In the genomic region with DNA sequence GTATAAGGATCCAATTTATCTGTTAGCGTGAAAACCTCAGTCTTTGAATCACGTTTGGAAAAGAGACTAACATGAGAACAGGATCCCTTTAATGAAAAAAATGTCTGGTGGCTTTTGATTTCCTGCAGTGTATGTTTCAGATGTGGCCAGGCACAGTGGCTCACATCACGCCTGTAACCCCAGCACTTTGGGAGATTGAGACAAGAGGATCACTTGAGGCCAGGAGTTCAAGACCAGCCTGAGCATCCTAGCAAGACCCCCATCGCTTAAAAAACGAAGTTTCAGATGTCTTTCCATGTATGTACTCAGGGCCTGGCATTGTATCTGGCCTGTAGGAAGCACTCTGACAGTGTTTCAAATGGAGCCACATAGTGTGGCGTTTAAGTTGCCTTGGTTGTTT, we compare ENCODE assay signal across 9 cellular contexts.
DNase-seq lines count a peak whose midpoint lies in the region; ATAC-seq and TF ChIP-seq lines count a peak whose summit lies in the region.
"Had no signal": no experiment of that assay in that cellular context is flagged by ENCODE, and none has a peak within 500 bp of the region (broad histone marks: within the 10 kb centered on the region; RNA-seq: fewer than 3 reads in every experiment).

No MANE protein-coding gene starts in this region.

- no peaks in the 10 kb centered on the region for H3K9me3 Mint-ChIP-seq in T-helper 2 cell treated with Interferon-gamma antibody and Interleukin-4, amounts not matched to agents 5 μg/mL and 100 μg/mL, for 36 hours

- no peak for DNase-seq in heart right ventricle
- DNase-seq in cardiac septum (ENCODE audit: low spot score), result no peak
- no peak for DNase-seq in T-helper 2 cell treated with Interferon-gamma antibody and Interleukin-4, amounts not matched to agents 5 μg/mL and 100 μg/mL, for 36 hours (ENCODE audit: low spot score)
- DNase-seq in lower lobe of right lung, result no peak
- DNase-seq in uterus, result no peak
- DNase-seq in DMS79 (lab: John Stamatoyannopoulos, UW), result no peak
- DNase-seq in DMS79 treated with DMSO at 0.1 percent for 48 hours (lab: John Stamatoyannopoulos, UW), result no peak
- no peak for DNase-seq in HEK293T (ENCODE audit: extremely low spot score)
- DNase-seq: MG63 had no signal

- peaks cover 21 to 98% (median 90%) of the 10 kb centered on the region in 9 donors for H3K4me1 ChIP-seq in heart right ventricle
- peaks cover 95% of the 10 kb centered on the region for H3K4me1 ChIP-seq in lower lobe of right lung
- peaks cover 0 to 3% of the 10 kb centered on the region in 2 donors for H3K4me1 ChIP-seq in uterus

- H3K36me3 ChIP-seq in heart right ventricle (peaks cover 0 to 33% (median 0%) of the 10 kb centered on the region in 9 donors), lower lobe of right lung (peaks cover 29% of the 10 kb centered on the region), uterus (no peaks in the 10 kb centered on the region)
- H3K36me3 ChIP-seq: MG63 had no signal

- TF ChIP-seq POLR2A in uterus (IDR thresholded peaks at IDR 0.05), result no peak

- ATAC-seq in heart right ventricle, result no peak
- ATAC-seq in lower lobe of right lung, result peak in 1 of 2 donors; percentile 1

- peak overlapping the region; percentile 87 for H3K27ac Mint-ChIP-seq in T-helper 2 cell treated with Interferon-gamma antibody and Interleukin-4, amounts not matched to agents 5 μg/mL and 100 μg/mL, for 36 hours

- intact Hi-C loops in heart right ventricle (cut with DNase I), result loop anchor here in 3 of 10 donors (5.0 to 10.0 kb wide), 3 partner anchors 47 to 99 kb away; no protein-coding TSS in a partner anchor
- intact Hi-C loops in cardiac septum (cut with DNase I), result no loop called here
- intact Hi-C loops in lower lobe of right lung (cut with DNase I), result no loop called here
- intact Hi-C loops in uterus (cut with DNase I; ENCODE audit: low total_unique reads), result no loop called here

- H3K4me3 ChIP-seq in heart right ventricle (no peak overlapping the region), lower lobe of right lung (no peak overlapping the region), uterus (peak overlapping the region; percentile 11 to 64)
- H3K4me3 ChIP-seq: MG63 had no signal

- H3K27me3 Mint-ChIP-seq in T-helper 2 cell treated with Interferon-gamma antibody and Interleukin-4, amounts not matched to agents 5 μg/mL and 100 μg/mL, for 36 hours (ENCODE audit: low read depth), result no peaks in the 10 kb centered on the region

- H3K9me3 ChIP-seq in heart right ventricle, result no peaks in the 10 kb centered on the region
- H3K9me3 ChIP-seq in lower lobe of right lung, result no peaks in the 10 kb centered on the region
- no peaks in the 10 kb centered on the region for H3K9me3 ChIP-seq in uterus
- H3K9me3 ChIP-seq: MG63 had no signal

- peaks cover 62% of the 10 kb centered on the region for H3K4me1 Mint-ChIP-seq in T-helper 2 cell treated with Interferon-gamma antibody and Interleukin-4, amounts not matched to agents 5 μg/mL and 100 μg/mL, for 36 hours (ENCODE audit: low read depth)

- H3K4me3 Mint-ChIP-seq in T-helper 2 cell treated with Interferon-gamma antibody and Interleukin-4, amounts not matched to agents 5 μg/mL and 100 μg/mL, for 36 hours, result peak overlapping the region; percentile 75

- CTCF ChIA-PET in HEK293T (lab: Yijun Ruan, JAX), result no interaction called here

- H3K27ac ChIP-seq in heart right ventricle (peak overlapping the region in 9 of 10 donors; percentile 8 to 93 (median 84)), lower lobe of right lung (peak overlapping the region; percentile 70), uterus (peak overlapping the region; percentile 91 to 98)

- peaks cover 30% of the 10 kb centered on the region for H3K36me3 Mint-ChIP-seq in T-helper 2 cell treated with Interferon-gamma antibody and Interleukin-4, amounts not matched to agents 5 μg/mL and 100 μg/mL, for 36 hours (ENCODE audit: low read depth)

- no peak for TF ChIP-seq CTCF in heart right ventricle (IDR thresholded peaks at IDR 0.05)
- no peak for TF ChIP-seq CTCF in lower lobe of right lung (IDR thresholded peaks at IDR 0.05)
- TF ChIP-seq CTCF in uterus (IDR thresholded peaks at IDR 0.05), result no peak

- POLR2A ChIA-PET in HEK293T (lab: Yijun Ruan, JAX), result no interaction called here

- WGBS in heart right ventricle, 2 donors, result 59 to 60% methylated on average over 6 of the region's 6 CpGs

- H3K27me3 ChIP-seq in heart right ventricle (no peaks in the 10 kb centered on the region), lower lobe of right lung (ENCODE audit: low read depth) (no peaks in the 10 kb centered on the region), uterus (no peaks in the 10 kb centered on the region)
- H3K27me3 ChIP-seq: MG63 had no signal

TF ChIP-seq in HEK293T, 16 proteins besides CTCF, POLR2A, EP300 and RAD21:
- TF ChIP-seq PKNOX1 (IDR thresholded peaks at IDR 0.05) (no peak), ELF4 (IDR thresholded peaks at IDR 0.05) (no peak), ZNF384 (IDR thresholded peaks at IDR 0.05) (no peak), BHLHE40 (IDR thresholded peaks at IDR 0.05; ENCODE audit: borderline replicate concordance) (no peak), TARDBP (IDR thresholded peaks at IDR 0.05) (no peak), SP1 (IDR thresholded peaks at IDR 0.05) (no peak), SUZ12 (IDR thresholded peaks at IDR 0.05) (no peak), L3MBTL2 (conservative IDR thresholded peaks at IDR 0.05) (no peak), FOXM1 (IDR thresholded peaks at IDR 0.05; ENCODE audit: borderline replicate concordance) (no peak), FOXA1 (IDR thresholded peaks at IDR 0.05) (no peak), ARNT (IDR thresholded peaks at IDR 0.05) (no peak), LEF1 (IDR thresholded peaks at IDR 0.05; ENCODE audit: borderline replicate concordance) (no peak), NFRKB (IDR thresholded peaks at IDR 0.05) (no peak), CTBP1 (IDR thresholded peaks at IDR 0.05; ENCODE audit: borderline replicate concordance) (no peak), FOXK2 (IDR thresholded peaks at IDR 0.05) (no peak), HDGF (IDR thresholded peaks at IDR 0.05; ENCODE audit: borderline replicate concordance) (no peak)
TF ChIP-seq in HEK293T: peak in this region for 0.

Comparison
In these comparisons a context has a peak if more than half of its experiments do, and no peak if none do; other contexts are left out.
1. H3K4me3 ChIP-seq: peak in uterus (2 of 2); none in heart right ventricle (0 of 10) and lower lobe of right lung (single experiment).
2. Peak in every context shown above with its lines, with median percentiles within 50 percentile points of each other: H3K27ac ChIP-seq.